17 cellular contexts compared by ENCODE assay signal in genomic region chr10:35132727-35133126, GRCh38. TPM values are rescaled to one million over a fixed set of nuclear protein-coding genes. Genes with fewer than 3 reads are reported as not detected.
DNase-seq lines count a peak whose midpoint lies in the region; ATAC-seq and FAIRE-seq lines count a peak whose summit lies in the region.
"Had no signal": no experiment of that assay in that cellular context is flagged by ENCODE, and none has a peak within 500 bp of the region (broad histone marks: within the 10 kb centered on the region; RNA-seq: fewer than 3 reads in every experiment).

No MANE protein-coding gene starts in this region.

- H3K36me3 ChIP-seq in Karpas-422 (ENCODE audit: insufficient read depth, low read length) (no peaks in the 10 kb centered on the region), small intestine (ENCODE audit: control insufficient read depth in 2 of 2, insufficient read depth in 2 of 2, low read length in 2 of 2) (no peaks in the 10 kb centered on the region)
- H3K36me3 ChIP-seq: upper lobe of left lung had no signal

- peak overlapping the region; percentile 68 for H3K4me3 Mint-ChIP-seq in activated T-cell treated with anti-CD3 and anti-CD28 coated beads, Interleukin-2, amount 50 U/mL, for 4 hours
- H3K4me3 Mint-ChIP-seq in stimulated activated effector memory CD8-positive, alpha-beta T cell treated with anti-CD3 and anti-CD28 coated beads, Interleukin-12 subunit alpha, Interleukin-12 subunit beta, amount 100 ng/mL, for 72 hours: peak overlapping the region; percentile 77

- no peak overlapping the region for H3K9ac ChIP-seq in Karpas-422 (ENCODE audit: low read length)

- no peak overlapping the region for H2AFZ ChIP-seq in Karpas-422 (ENCODE audit: low read length)

- no peak for ATAC-seq in activated T-cell treated with anti-CD3 and anti-CD28 coated beads, Interleukin-2, amount 50 U/mL, for 4 hours
- no peak for ATAC-seq in activated naive CD4-positive, alpha-beta T cell treated with anti-CD3 and anti-CD28 coated beads, Interleukin-2, amount 50 U/mL, for 72 hours
- ATAC-seq in stimulated activated effector memory CD8-positive, alpha-beta T cell treated with anti-CD3 and anti-CD28 coated beads, Interleukin-12 subunit alpha, Interleukin-12 subunit beta, amount 100 ng/mL, for 72 hours: no peak
- no peak for ATAC-seq in GM21619 (IDR thresholded peaks at IDR 0.05; ENCODE audit: unreplicated experiment)
- ATAC-seq: HepG2, left cardiac atrium had no signal

- peak overlapping the region; percentile 87 to 95 for H3K27ac Mint-ChIP-seq in activated naive CD4-positive, alpha-beta T cell treated with anti-CD3 and anti-CD28 coated beads, Interleukin-2, amount 50 U/mL, for 72 hours
- peak overlapping the region; percentile 94 for H3K27ac Mint-ChIP-seq in stimulated activated effector memory CD8-positive, alpha-beta T cell treated with anti-CD3 and anti-CD28 coated beads, Interleukin-12 subunit alpha, Interleukin-12 subunit beta, amount 100 ng/mL, for 72 hours

- H3K4me1 Mint-ChIP-seq in activated T-cell treated with anti-CD3 and anti-CD28 coated beads, Interleukin-2, amount 50 U/mL, for 4 hours (ENCODE audit: low read depth): peaks cover 66% of the 10 kb centered on the region
- peaks cover 40% of the 10 kb centered on the region for H3K4me1 Mint-ChIP-seq in stimulated activated effector memory CD8-positive, alpha-beta T cell treated with anti-CD3 and anti-CD28 coated beads, Interleukin-12 subunit alpha, Interleukin-12 subunit beta, amount 100 ng/mL, for 72 hours

- H3K27ac ChIP-seq in Karpas-422 (ENCODE audit: low read length) (no peak overlapping the region), small intestine (ENCODE audit: low read depth in 1 of 2, low read length in 1 of 2) (no peak overlapping the region)

- H3K4me1 ChIP-seq in Karpas-422 (ENCODE audit: low read length): peaks cover 37% of the 10 kb centered on the region
- H3K4me1 ChIP-seq in small intestine (ENCODE audit: control insufficient read depth in 2 of 2, insufficient read depth in 1 of 2, low read depth in 1 of 2, low read length in 1 of 2): peaks cover 0 to 2% of the 10 kb centered on the region in 2 donors

- H3K4me3 ChIP-seq in Karpas-422 (ENCODE audit: low read length) (no peak overlapping the region), small intestine (ENCODE audit: low read depth in 1 of 2, low read length in 2 of 2) (no peak overlapping the region)
- H3K4me3 ChIP-seq: mucosa of descending colon, upper lobe of left lung had no signal

- no peak for DNase-seq in activated T-cell treated with anti-CD3 and anti-CD28 coated beads, Interleukin-2, amount 50 U/mL, for 4 hours
- no peak for DNase-seq in activated T-cell treated with anti-CD3 and anti-CD28 coated beads, Interleukin-2, amount 50 U/mL, for 48 hours
- peak; percentile 5 for DNase-seq in Karpas-422
- DNase-seq in activated naive CD4-positive, alpha-beta T cell treated with anti-CD3 and anti-CD28 coated beads, Interleukin-2, amount 50 U/mL, for 72 hours (ENCODE audit: low spot score in 2 of 2): no peak
- no peak for DNase-seq in stimulated activated effector memory CD8-positive, alpha-beta T cell treated with anti-CD3 and anti-CD28 coated beads, Interleukin-12 subunit alpha, Interleukin-12 subunit beta, amount 100 ng/mL, for 72 hours (ENCODE audit: low spot score in 2 of 2)
- DNase-seq in cerebellum (ENCODE audit: low spot score): no peak
- no peak for DNase-seq in small intestine
- DNase-seq: ACHN, caudate nucleus, left cardiac atrium, NCI-H1092, NCI-H2171 treated with DMSO at 0.1 percent for 48 hours, NCI-H82, upper lobe of left lung had no signal

- FAIRE-seq in small intestine (lab: Jason Lieb, UNC): no peak
- FAIRE-seq: HepG2 had no signal

- WGBS in small intestine, 3 donors: 72 to 85% (median 73%) methylated on average over 2 of the region's 2 CpGs

- H3K9me2 ChIP-seq in Karpas-422 (replicated peaks; ENCODE audit: insufficient read depth, low read length): no peaks in the 10 kb centered on the region

- H3K36me3 Mint-ChIP-seq in activated T-cell treated with anti-CD3 and anti-CD28 coated beads, Interleukin-2, amount 50 U/mL, for 4 hours (ENCODE audit: insufficient read depth): peaks cover 5% of the 10 kb centered on the region
- H3K36me3 Mint-ChIP-seq in activated naive CD4-positive, alpha-beta T cell treated with anti-CD3 and anti-CD28 coated beads, Interleukin-2, amount 50 U/mL, for 72 hours: peaks cover 14 to 24% of the 10 kb centered on the region in 2 donors
- H3K36me3 Mint-ChIP-seq in stimulated activated effector memory CD8-positive, alpha-beta T cell treated with anti-CD3 and anti-CD28 coated beads, Interleukin-12 subunit alpha, Interleukin-12 subunit beta, amount 100 ng/mL, for 72 hours: peaks cover 16% of the 10 kb centered on the region

- H3K79me2 ChIP-seq in Karpas-422 (ENCODE audit: low read length): 0 out of 2 replicates have a peak, but pooled peaks cover 3% of the 10 kb centered on the region

- no peaks in the 10 kb centered on the region for H3K27me3 Mint-ChIP-seq in activated T-cell treated with anti-CD3 and anti-CD28 coated beads, Interleukin-2, amount 50 U/mL, for 4 hours (ENCODE audit: low read depth)

- peak overlapping the region; percentile 48 for H3K4me2 ChIP-seq in Karpas-422 (ENCODE audit: low read depth, low read length, poor library complexity, severe bottlenecking)

- H3K27me3 ChIP-seq in Karpas-422 (ENCODE audit: low read length) (no peaks in the 10 kb centered on the region), small intestine (ENCODE audit: control insufficient read depth in 2 of 2, insufficient read depth in 2 of 2, low read length in 2 of 2) (no peaks in the 10 kb centered on the region)
- H3K27me3 ChIP-seq: upper lobe of left lung had no signal

- H4K20me1 ChIP-seq in Karpas-422 (ENCODE audit: insufficient read depth, low read depth, low read length): no peaks in the 10 kb centered on the region

- no peaks in the 10 kb centered on the region for H3K9me3 Mint-ChIP-seq in activated T-cell treated with anti-CD3 and anti-CD28 coated beads, Interleukin-2, amount 50 U/mL, for 4 hours
- no peaks in the 10 kb centered on the region for H3K9me3 Mint-ChIP-seq in activated naive CD4-positive, alpha-beta T cell treated with anti-CD3 and anti-CD28 coated beads, Interleukin-2, amount 50 U/mL, for 72 hours
- no peaks in the 10 kb centered on the region for H3K9me3 Mint-ChIP-seq in stimulated activated effector memory CD8-positive, alpha-beta T cell treated with anti-CD3 and anti-CD28 coated beads, Interleukin-12 subunit alpha, Interleukin-12 subunit beta, amount 100 ng/mL, for 72 hours

- H3K9me3 ChIP-seq in Karpas-422 (ENCODE audit: low read length): no peaks in the 10 kb centered on the region
- H3K9me3 ChIP-seq in small intestine (ENCODE audit: control insufficient read depth, low read depth): no peaks in the 10 kb centered on the region
- H3K9me3 ChIP-seq: mucosa of descending colon, upper lobe of left lung had no signal

RNA-seq across cellular contexts. Expression of gene CREM, which starts 6.1 kb away (rescaled TPM):
- 100 to 1,000 TPM; 113 to 125 (median 122) TPM for total RNA-seq in activated T-cell treated with anti-CD3 and anti-CD28 coated beads, Interleukin-2, amount 50 U/mL, for 4 hours
- 23.2 and 38.8 TPM in 2 replicates for total RNA-seq in Karpas-422 (2014; rRNA removed; shearing (Covaris generic); ENCODE audit: low replicate concordance)
- 100 to 1,000 TPM in 1 of 2 donors, 10 to 100 TPM in 1; 92.9 to 147 TPM for total RNA-seq in activated naive CD4-positive, alpha-beta T cell treated with anti-CD3 and anti-CD28 coated beads, Interleukin-2, amount 50 U/mL, for 72 hours
- total RNA-seq in cerebellum: 16.0 TPM
- 10 to 100 TPM; 13.2 to 27.6 (median 24.3) TPM for polyA plus RNA-seq in small intestine

RNA-seq across cellular contexts. Expression of gene CUL2, which starts 42.6 kb away (rescaled TPM):
- 10 to 100 TPM; 48.9 to 54.8 (median 50.2) TPM for total RNA-seq in activated T-cell treated with anti-CD3 and anti-CD28 coated beads, Interleukin-2, amount 50 U/mL, for 4 hours
- total RNA-seq in Karpas-422 (2014; rRNA removed; shearing (Covaris generic); ENCODE audit: low replicate concordance): 14.1 and 15.9 TPM in 2 replicates
- total RNA-seq in activated naive CD4-positive, alpha-beta T cell treated with anti-CD3 and anti-CD28 coated beads, Interleukin-2, amount 50 U/mL, for 72 hours: 10 to 100 TPM; 43.8 to 45.9 TPM
- total RNA-seq in cerebellum: 30.0 TPM
- polyA plus RNA-seq in small intestine: 10 to 100 TPM in 2 of 3 donors, 1 to 10 TPM in 1; 9.2 to 13.3 (median 12.1) TPM
